ENCODE assay signal across 28 cellular contexts in genomic region chr2:43880952-43881351, GRCh38. TPM values are rescaled to one million over a fixed set of nuclear protein-coding genes. Genes with fewer than 3 reads are reported as not detected.
"Had no signal": no experiment of that assay in that cellular context is flagged by ENCODE, and none has a peak within 500 bp of the region (broad histone marks: within the 10 kb centered on the region; RNA-seq: fewer than 3 reads in every experiment).

No MANE protein-coding gene starts in this region.

- H3K27ac Mint-ChIP-seq: activated B cell treated with CpG ODN at 0.5 μM for 24 hours; activated CD8-positive, alpha-beta T cell treated with anti-CD3 and anti-CD28 coated beads for 36 hours; activated naive CD4-positive, alpha-beta T cell treated with anti-CD3 and anti-CD28 coated beads, Interleukin-2, amount 50 U/mL, for 24 hours; T-cell had no signal

- H3K27ac ChIP-seq: SK-N-MC had no signal

- FAIRE-seq: bronchial epithelial cell, TTC549 had no signal

- H3K4me3 Mint-ChIP-seq: activated B cell treated with CpG ODN at 0.5 μM for 24 hours; activated CD8-positive, alpha-beta T cell treated with anti-CD3 and anti-CD28 coated beads for 36 hours; activated naive CD4-positive, alpha-beta T cell treated with anti-CD3 and anti-CD28 coated beads, Interleukin-2, amount 50 U/mL, for 24 hours; T-cell had no signal

- H3K36me3 Mint-ChIP-seq: activated naive CD4-positive, alpha-beta T cell treated with anti-CD3 and anti-CD28 coated beads, Interleukin-2, amount 50 U/mL, for 24 hours; T-cell had no signal

- ATAC-seq: activated CD8-positive, alpha-beta T cell treated with anti-CD3 and anti-CD28 coated beads for 36 hours; Panc1; Right ventricle myocardium inferior; T-cell had no signal

- H3K9me3 Mint-ChIP-seq: activated B cell treated with CpG ODN at 0.5 μM for 24 hours; activated CD8-positive, alpha-beta T cell treated with anti-CD3 and anti-CD28 coated beads for 36 hours; activated naive CD4-positive, alpha-beta T cell treated with anti-CD3 and anti-CD28 coated beads, Interleukin-2, amount 50 U/mL, for 24 hours; T-cell had no signal

- H3K4me3 ChIP-seq: SK-N-MC had no signal

- DNase-seq: activated B cell treated with CpG ODN at 0.5 μM for 24 hours; activated CD4-positive, alpha-beta T cell treated with anti-CD3 and anti-CD28 coated beads, Interleukin-2, amount 50 U/mL, for 1 hour; activated CD8-positive, alpha-beta memory T cell treated with anti-CD3 and anti-CD28 coated beads, Interleukin-2, amount 50 U/mL, for 4 hours; activated CD8-positive, alpha-beta T cell treated with anti-CD3 and anti-CD28 coated beads for 36 hours; activated effector memory CD4-positive, alpha-beta T cell treated with Interleukin-2 at 50 U/mL for 16 hours; activated naive CD4-positive, alpha-beta T cell; aorta; central memory CD4-positive, alpha-beta T cell; MM.1S; NCI-H1105; NCI-H1436; NCI-H1694 treated with DMSO at 0.1 percent for 48 hours; NCI-H2029 treated with DMSO at 0.1 percent for 48 hours; NCI-H345; NCI-H510A; NCI-H526 treated with DMSO at 0.1 percent for 48 hours; NCI-H82; RPMI8226; T-cell; T-helper 2 cell; T1000 had no signal

RNA-seq across cellular contexts. Expression of gene ABCG8, which starts 42.2 kb away (rescaled TPM):
- total RNA-seq: activated B cell treated with CpG ODN at 0.5 μM for 24 hours; activated CD8-positive, alpha-beta T cell treated with anti-CD3 and anti-CD28 coated beads for 36 hours; aorta; bronchial epithelial cell; OCI-LY7 had no signal

RNA-seq across cellular contexts. Expression of gene ABCG5, which starts 42.3 kb away (rescaled TPM):
- total RNA-seq: activated B cell treated with CpG ODN at 0.5 μM for 24 hours; activated CD8-positive, alpha-beta T cell treated with anti-CD3 and anti-CD28 coated beads for 36 hours; aorta; bronchial epithelial cell; OCI-LY7; Right ventricle myocardium inferior; T-cell had no signal
